ENCODE assay signal across 1 cellular context in the genomic region with DNA sequence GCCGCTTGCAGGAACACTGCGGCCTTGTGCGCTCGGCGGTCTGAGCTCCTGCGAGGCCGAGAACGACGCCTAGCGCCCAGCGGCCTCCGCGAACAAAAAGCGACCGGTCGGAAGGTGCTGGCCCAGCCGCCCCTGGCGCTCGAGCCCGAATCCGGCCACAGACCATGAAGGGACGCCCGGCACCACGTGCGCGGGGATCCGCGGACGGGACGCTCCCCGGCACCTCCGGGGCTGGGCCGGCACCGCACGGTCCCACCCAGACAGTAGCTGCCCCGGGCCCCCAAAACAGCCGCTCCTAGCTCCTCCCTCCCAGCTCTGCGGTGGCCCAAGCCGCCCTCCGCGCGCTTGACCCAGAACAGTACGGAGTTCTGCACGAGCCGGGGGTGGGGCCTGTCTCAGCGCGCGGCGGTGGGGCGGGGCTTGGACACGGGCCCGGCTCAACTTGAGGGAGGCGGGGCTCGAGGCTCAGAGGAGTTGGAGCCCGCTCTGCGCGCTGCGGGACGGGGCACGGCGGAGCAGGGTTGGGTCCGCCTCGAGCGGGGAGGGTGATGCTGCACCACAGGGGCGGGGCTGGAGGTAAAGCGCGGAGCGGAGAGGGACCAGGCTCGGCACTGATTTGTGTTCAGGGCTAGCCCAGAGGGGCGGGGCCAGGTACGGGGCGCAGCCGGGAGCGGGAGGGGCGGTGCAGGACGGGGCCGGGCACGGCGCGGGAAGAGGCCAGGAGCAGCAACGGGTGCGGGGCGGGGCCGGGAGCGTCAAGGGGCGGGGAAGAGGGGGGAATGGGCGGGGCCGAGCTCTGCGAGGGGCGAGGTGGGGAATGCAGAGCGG.
TF ChIP-seq lines count a peak whose summit lies in the region.

No MANE protein-coding gene starts in this region.

TF ChIP-seq in HEK293, 187 proteins besides CTCF, POLR2A, EP300 and RAD21 (continued from another document and continues in another):
- no peak for TF ChIP-seq ZNF292 (tag by site-specific recombination; IDR thresholded peaks at IDR 0.05; ENCODE audit: borderline replicate concordance, low read depth)
- peak; percentile 94 for TF ChIP-seq ZBTB8A (tag by site-specific recombination; IDR thresholded peaks at IDR 0.05)
- TF ChIP-seq ZNF223 (tag by site-specific recombination; IDR thresholded peaks at IDR 0.05) = no peak
- TF ChIP-seq ZNF155 (tag by site-specific recombination; IDR thresholded peaks at IDR 0.05) = no peak
- TF ChIP-seq ZNF549 (tag by site-specific recombination; IDR thresholded peaks at IDR 0.05) = no peak
- no peak for TF ChIP-seq SALL2 (tag by site-specific recombination; IDR thresholded peaks at IDR 0.05; ENCODE audit: borderline replicate concordance)
- no peak for TF ChIP-seq ZNF555 (tag by site-specific recombination; conservative IDR thresholded peaks at IDR 0.05)
- TF ChIP-seq ZNF660 (tag by site-specific recombination; IDR thresholded peaks at IDR 0.05) = peak; percentile 73
- no peak for TF ChIP-seq ZNF302 (tag by site-specific recombination; IDR thresholded peaks at IDR 0.05; ENCODE audit: low read depth)
- TF ChIP-seq ZNF2 (tag by site-specific recombination; IDR thresholded peaks at IDR 0.05) = peak; percentile 82
- TF ChIP-seq ZSCAN5A (tag by site-specific recombination; IDR thresholded peaks at IDR 0.05) = no peak
- no peak for TF ChIP-seq ZNF658 (tag by site-specific recombination; IDR thresholded peaks at IDR 0.05)
- TF ChIP-seq ZNF629 (tag by site-specific recombination; IDR thresholded peaks at IDR 0.05) = no peak
- TF ChIP-seq ZSCAN30 (tag by site-specific recombination; IDR thresholded peaks at IDR 0.05) = peak; percentile 90
- TF ChIP-seq, protein P1, sequence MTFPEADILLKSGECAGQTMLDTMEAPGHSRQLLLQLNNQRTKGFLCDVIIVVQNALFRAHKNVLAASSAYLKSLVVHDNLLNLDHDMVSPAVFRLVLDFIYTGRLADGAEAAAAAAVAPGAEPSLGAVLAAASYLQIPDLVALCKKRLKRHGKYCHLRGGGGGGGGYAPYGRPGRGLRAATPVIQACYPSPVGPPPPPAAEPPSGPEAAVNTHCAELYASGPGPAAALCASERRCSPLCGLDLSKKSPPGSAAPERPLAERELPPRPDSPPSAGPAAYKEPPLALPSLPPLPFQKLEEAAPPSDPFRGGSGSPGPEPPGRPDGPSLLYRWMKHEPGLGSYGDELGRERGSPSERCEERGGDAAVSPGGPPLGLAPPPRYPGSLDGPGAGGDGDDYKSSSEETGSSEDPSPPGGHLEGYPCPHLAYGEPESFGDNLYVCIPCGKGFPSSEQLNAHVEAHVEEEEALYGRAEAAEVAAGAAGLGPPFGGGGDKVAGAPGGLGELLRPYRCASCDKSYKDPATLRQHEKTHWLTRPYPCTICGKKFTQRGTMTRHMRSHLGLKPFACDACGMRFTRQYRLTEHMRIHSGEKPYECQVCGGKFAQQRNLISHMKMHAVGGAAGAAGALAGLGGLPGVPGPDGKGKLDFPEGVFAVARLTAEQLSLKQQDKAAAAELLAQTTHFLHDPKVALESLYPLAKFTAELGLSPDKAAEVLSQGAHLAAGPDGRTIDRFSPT (tag by site-specific recombination; IDR thresholded peaks at IDR 0.05) = peak; percentile 98
- no peak for TF ChIP-seq ZNF23 (tag by site-specific recombination; IDR thresholded peaks at IDR 0.05; ENCODE audit: borderline replicate concordance)
- no peak for TF ChIP-seq ZNF354C (tag by site-specific recombination; IDR thresholded peaks at IDR 0.05; ENCODE audit: borderline replicate concordance, low read depth)
- TF ChIP-seq ZNF280C (tag by site-specific recombination; IDR thresholded peaks at IDR 0.05) = no peak
- no peak for TF ChIP-seq ZNF433 (tag by site-specific recombination; IDR thresholded peaks at IDR 0.05; ENCODE audit: low read depth)
- TF ChIP-seq, protein P2, sequence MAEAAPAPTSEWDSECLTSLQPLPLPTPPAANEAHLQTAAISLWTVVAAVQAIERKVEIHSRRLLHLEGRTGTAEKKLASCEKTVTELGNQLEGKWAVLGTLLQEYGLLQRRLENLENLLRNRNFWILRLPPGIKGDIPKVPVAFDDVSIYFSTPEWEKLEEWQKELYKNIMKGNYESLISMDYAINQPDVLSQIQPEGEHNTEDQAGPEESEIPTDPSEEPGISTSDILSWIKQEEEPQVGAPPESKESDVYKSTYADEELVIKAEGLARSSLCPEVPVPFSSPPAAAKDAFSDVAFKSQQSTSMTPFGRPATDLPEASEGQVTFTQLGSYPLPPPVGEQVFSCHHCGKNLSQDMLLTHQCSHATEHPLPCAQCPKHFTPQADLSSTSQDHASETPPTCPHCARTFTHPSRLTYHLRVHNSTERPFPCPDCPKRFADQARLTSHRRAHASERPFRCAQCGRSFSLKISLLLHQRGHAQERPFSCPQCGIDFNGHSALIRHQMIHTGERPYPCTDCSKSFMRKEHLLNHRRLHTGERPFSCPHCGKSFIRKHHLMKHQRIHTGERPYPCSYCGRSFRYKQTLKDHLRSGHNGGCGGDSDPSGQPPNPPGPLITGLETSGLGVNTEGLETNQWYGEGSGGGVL (tag by site-specific recombination; IDR thresholded peaks at IDR 0.05) = no peak
- TF ChIP-seq MEIS1 (CRISPR knock-in tag; IDR thresholded peaks at IDR 0.05; ENCODE audit: borderline replicate concordance) = no peak
- peak; percentile 68; the same call in 1 of the 2 replicates for TF ChIP-seq OSR2 (tag by site-specific recombination; IDR thresholded peaks at IDR 0.05)
- no peak for TF ChIP-seq ZNF704 (tag by site-specific recombination; IDR thresholded peaks at IDR 0.05)
- TF ChIP-seq, protein P3, sequence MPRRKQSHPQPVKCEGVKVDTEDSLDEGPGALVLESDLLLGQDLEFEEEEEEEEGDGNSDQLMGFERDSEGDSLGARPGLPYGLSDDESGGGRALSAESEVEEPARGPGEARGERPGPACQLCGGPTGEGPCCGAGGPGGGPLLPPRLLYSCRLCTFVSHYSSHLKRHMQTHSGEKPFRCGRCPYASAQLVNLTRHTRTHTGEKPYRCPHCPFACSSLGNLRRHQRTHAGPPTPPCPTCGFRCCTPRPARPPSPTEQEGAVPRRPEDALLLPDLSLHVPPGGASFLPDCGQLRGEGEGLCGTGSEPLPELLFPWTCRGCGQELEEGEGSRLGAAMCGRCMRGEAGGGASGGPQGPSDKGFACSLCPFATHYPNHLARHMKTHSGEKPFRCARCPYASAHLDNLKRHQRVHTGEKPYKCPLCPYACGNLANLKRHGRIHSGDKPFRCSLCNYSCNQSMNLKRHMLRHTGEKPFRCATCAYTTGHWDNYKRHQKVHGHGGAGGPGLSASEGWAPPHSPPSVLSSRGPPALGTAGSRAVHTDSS (tag by site-specific recombination; IDR thresholded peaks at IDR 0.05) = no peak
- no peak for TF ChIP-seq ZNF585B (tag by site-specific recombination; IDR thresholded peaks at IDR 0.05)
- TF ChIP-seq ZNF560 (tag by site-specific recombination; IDR thresholded peaks at IDR 0.05; ENCODE audit: borderline replicate concordance) = no peak
- TF ChIP-seq, protein P4, sequence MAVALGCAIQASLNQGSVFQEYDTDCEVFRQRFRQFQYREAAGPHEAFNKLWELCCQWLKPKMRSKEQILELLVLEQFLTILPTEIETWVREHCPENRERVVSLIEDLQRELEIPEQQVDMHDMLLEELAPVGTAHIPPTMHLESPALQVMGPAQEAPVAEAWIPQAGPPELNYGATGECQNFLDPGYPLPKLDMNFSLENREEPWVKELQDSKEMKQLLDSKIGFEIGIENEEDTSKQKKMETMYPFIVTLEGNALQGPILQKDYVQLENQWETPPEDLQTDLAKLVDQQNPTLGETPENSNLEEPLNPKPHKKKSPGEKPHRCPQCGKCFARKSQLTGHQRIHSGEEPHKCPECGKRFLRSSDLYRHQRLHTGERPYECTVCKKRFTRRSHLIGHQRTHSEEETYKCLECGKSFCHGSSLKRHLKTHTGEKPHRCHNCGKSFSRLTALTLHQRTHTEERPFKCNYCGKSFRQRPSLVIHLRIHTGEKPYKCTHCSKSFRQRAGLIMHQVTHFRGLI (tag by site-specific recombination; IDR thresholded peaks at IDR 0.05) = peak; percentile 17; the same call in 1 of the 2 replicates
- TF ChIP-seq FEZF1 (tag by site-specific recombination; IDR thresholded peaks at IDR 0.05) = no peak
- no peak for TF ChIP-seq EGR2 (tag by site-specific recombination; IDR thresholded peaks at IDR 0.05; ENCODE audit: low read depth)
- peak; percentile 94 for TF ChIP-seq GLIS1 (tag by site-specific recombination; IDR thresholded peaks at IDR 0.05)
- TF ChIP-seq ZSCAN16 (tag by site-specific recombination; IDR thresholded peaks at IDR 0.05) = no peak
- no peak for TF ChIP-seq PRDM1 (tag by site-specific recombination; IDR thresholded peaks at IDR 0.05)
- TF ChIP-seq ZNF274 (IDR thresholded peaks at IDR 0.05; ENCODE audit: low read length) = no peak
- no peak for TF ChIP-seq ZNF274 (tag by site-specific recombination; IDR thresholded peaks at IDR 0.05; ENCODE audit: borderline replicate concordance)
- TF ChIP-seq ZNF624 (tag by site-specific recombination; IDR thresholded peaks at IDR 0.05) = no peak
- peak; percentile 60 for TF ChIP-seq ZBTB48 (tag by site-specific recombination; IDR thresholded peaks at IDR 0.05)
- peak; percentile 71; the same call in 1 of the 2 replicates for TF ChIP-seq BCL11B (tag by site-specific recombination; IDR thresholded peaks at IDR 0.05; ENCODE audit: low read depth)
- no peak for TF ChIP-seq ZNF350 (tag by site-specific recombination; IDR thresholded peaks at IDR 0.05)
- TF ChIP-seq ZNF664 (tag by site-specific recombination; IDR thresholded peaks at IDR 0.05) = no peak
- TF ChIP-seq ZFHX2 (tag by site-specific recombination; conservative IDR thresholded peaks at IDR 0.05) = no peak
- no peak for TF ChIP-seq ZNF518A (tag by site-specific recombination; conservative IDR thresholded peaks at IDR 0.05; ENCODE audit: low read depth)
- TF ChIP-seq ZNF510 (tag by site-specific recombination; IDR thresholded peaks at IDR 0.05; ENCODE audit: insufficient replicate concordance) = no peak
- no peak for TF ChIP-seq ZNF529 (tag by site-specific recombination; IDR thresholded peaks at IDR 0.05; ENCODE audit: insufficient replicate concordance)
- TF ChIP-seq ZNF626 (tag by site-specific recombination; IDR thresholded peaks at IDR 0.05) = no peak
